18 cellular contexts compared by ENCODE assay signal in genomic region chr21:31623664-31624063, GRCh38. TPM values are rescaled to one million over a fixed set of nuclear protein-coding genes. Genes with fewer than 3 reads are reported as not detected.
A peak's percentile ranks its signal among the peaks of the same experiment; 100 is the strongest.
DNase-seq lines count a peak whose midpoint lies in the region; ATAC-seq and TF ChIP-seq lines count a peak whose summit lies in the region.
"Had no signal": no experiment of that assay in that cellular context is flagged by ENCODE, and none has a peak within 500 bp of the region (broad histone marks: within the 10 kb centered on the region; RNA-seq: fewer than 3 reads in every experiment).

No MANE protein-coding gene starts in this region.

- H3K27me3 Mint-ChIP-seq in WTC11 (ENCODE audit: low read depth) (no peaks in the 10 kb centered on the region; the same call in 1 of the 2 replicates), endothelial cell (ENCODE audit: unreplicated experiment) (peaks cover 1% of the 10 kb centered on the region)

- no peak overlapping the region for H3K4me2 ChIP-seq in mesendoderm (ENCODE audit: low read length)

- WGBS in mesendoderm (ENCODE audit: extremely low coverage, insufficient coverage, low lambda C conversion rate), result no CpG with 5 or more reads among the region's 6 CpGs

- no peak overlapping the region for H3K4ac ChIP-seq in mesendoderm (ENCODE audit: low read depth, low read length)

- H3K56ac ChIP-seq in mesendoderm (ENCODE audit: low read length), result no peak overlapping the region

- H3K27me3 ChIP-seq in mesendoderm (ENCODE audit: insufficient read depth, low read length, poor library complexity), result no peaks in the 10 kb centered on the region

- no peak overlapping the region for H3K23ac ChIP-seq in mesendoderm (ENCODE audit: low read length)

- H3K4me1 Mint-ChIP-seq in WTC11, result no peaks in the 10 kb centered on the region
- peaks cover 7% of the 10 kb centered on the region for H3K4me1 Mint-ChIP-seq in endothelial cell (ENCODE audit: unreplicated experiment)

- no peak overlapping the region for H2BK5ac ChIP-seq in mesendoderm (ENCODE audit: low read length)

- H3K36me3 ChIP-seq in mesendoderm (ENCODE audit: control insufficient read depth, insufficient read depth, low read length), result no peaks in the 10 kb centered on the region
- H3K36me3 ChIP-seq: left ventricle myocardium inferior had no signal

- no peaks in the 10 kb centered on the region for H3K4me1 ChIP-seq in mesendoderm (ENCODE audit: control insufficient read depth, low read depth, low read length)
- H3K4me1 ChIP-seq: left ventricle myocardium inferior had no signal

- peak; percentile 63 for ATAC-seq in HG02885 (IDR thresholded peaks at IDR 0.05; ENCODE audit: poor library complexity, unreplicated experiment)
- ATAC-seq in WTC11, result peak; percentile 69
- no peak for ATAC-seq in HG02938 (IDR thresholded peaks at IDR 0.05; ENCODE audit: unreplicated experiment)
- ATAC-seq in GM19395 (IDR thresholded peaks at IDR 0.05; ENCODE audit: unreplicated experiment), result no peak
- ATAC-seq: T-cell had no signal

- H3K36me3 Mint-ChIP-seq in WTC11, result peaks cover 2% of the 10 kb centered on the region; the same call in 1 of the 2 replicates
- H3K36me3 Mint-ChIP-seq in endothelial cell (ENCODE audit: low read depth, unreplicated experiment), result no peaks in the 10 kb centered on the region
- H3K36me3 Mint-ChIP-seq: T-cell had no signal

- DNase-seq in WTC11 (ENCODE audit: low spot score) (no peak), mesendoderm (peak; percentile 32), endothelial cell (ENCODE audit: low spot score) (no peak), GM19238 (ENCODE audit: insufficient read length, low spot score) (no peak)
- DNase-seq: activated CD4-positive, alpha-beta T cell treated with anti-CD3 and anti-CD28 coated beads, Interleukin-2, amount 10 ng/mL, durations not matched to agents 24 days and 14 days; effector CD8-positive, alpha-beta T cell; glutamatergic neuron; KG1; left ventricle myocardium inferior; NCI-H2081; substantia nigra; T-cell had no signal

- no peak overlapping the region for H3K18ac ChIP-seq in mesendoderm (ENCODE audit: low read length)

- no peak overlapping the region for H4K5ac ChIP-seq in mesendoderm (ENCODE audit: low read length)

- H3K79me1 ChIP-seq in mesendoderm (ENCODE audit: low read length), result no peaks in the 10 kb centered on the region

- no peak overlapping the region for H2BK15ac ChIP-seq in mesendoderm (replicated peaks; ENCODE audit: low read depth)

- no peaks in the 10 kb centered on the region for H3K79me2 ChIP-seq in mesendoderm (ENCODE audit: control insufficient read depth, insufficient read depth, low read length)

- no peak overlapping the region for H3K4me3 ChIP-seq in mesendoderm (ENCODE audit: low read length)
- H3K4me3 ChIP-seq: left ventricle myocardium inferior had no signal

- no peak overlapping the region for H3K27ac ChIP-seq in mesendoderm (ENCODE audit: low read depth, low read length)
- H3K27ac ChIP-seq: C4-2B, left ventricle myocardium inferior had no signal

- H3K27ac Mint-ChIP-seq in WTC11 (no peak overlapping the region), endothelial cell (ENCODE audit: unreplicated experiment) (no peak overlapping the region)
- H3K27ac Mint-ChIP-seq: activated CD4-positive, alpha-beta T cell treated with anti-CD3 and anti-CD28 coated beads, Interleukin-2, amount 10 ng/mL, durations not matched to agents 24 days and 14 days; T-cell had no signal

- H4K8ac ChIP-seq in mesendoderm (ENCODE audit: low read depth, low read length), result no peak overlapping the region

- POLR2A ChIA-PET in WTC11 (lab: Charles Lee), result interaction anchor here (0.5 kb wide), 1 partner anchor 77 kb away, joined by 3 read pairs; no protein-coding TSS in a partner anchor

- 0 out of 3 replicates have a peak, but pooled peaks have one; percentile 15 for TF ChIP-seq CTCF in GM12872 (IDR thresholded peaks at IDR 0.05; ENCODE audit: insufficient read depth, low read depth, low read length)
- no peak for TF ChIP-seq CTCF in WTC11 (IDR thresholded peaks at IDR 0.05)
- TF ChIP-seq CTCF in endothelial cell (IDR thresholded peaks at IDR 0.05; ENCODE audit: unreplicated experiment), result no peak

- H3K9me3 Mint-ChIP-seq in WTC11 (peaks cover 14% of the 10 kb centered on the region), endothelial cell (ENCODE audit: unreplicated experiment) (no peaks in the 10 kb centered on the region)
- H3K9me3 Mint-ChIP-seq: activated CD4-positive, alpha-beta T cell treated with anti-CD3 and anti-CD28 coated beads, Interleukin-2, amount 10 ng/mL, durations not matched to agents 24 days and 14 days had no signal

- no peak overlapping the region for H3K9ac ChIP-seq in mesendoderm (ENCODE audit: low read length)

- no peak overlapping the region for H2AK5ac ChIP-seq in mesendoderm (ENCODE audit: low read length)

- H2BK120ac ChIP-seq in mesendoderm (ENCODE audit: low read depth, low read length), result no peak overlapping the region

- CTCF ChIA-PET in WTC11 (lab: Charles Lee), result interaction anchor here (0.6 to 1.6 kb wide), 4 partner anchors 10 to 52 kb away, joined by 3 to 6 read pairs (median 4); no protein-coding TSS in a partner anchor

- H3K4me3 Mint-ChIP-seq in WTC11 (no peak overlapping the region), endothelial cell (ENCODE audit: unreplicated experiment) (no peak overlapping the region)
- H3K4me3 Mint-ChIP-seq: activated CD4-positive, alpha-beta T cell treated with anti-CD3 and anti-CD28 coated beads, Interleukin-2, amount 10 ng/mL, durations not matched to agents 24 days and 14 days; neural crest cell; T-cell had no signal

TF ChIP-seq in WTC11, 78 proteins besides CTCF, POLR2A, EP300 and RAD21 (continues in another document):
- TF ChIP-seq JUN (CRISPR knock-in tag; IDR thresholded peaks at IDR 0.05) (no peak), CREM (CRISPR knock-in tag; IDR thresholded peaks at IDR 0.05) (no peak), ATF2 (CRISPR knock-in tag; IDR thresholded peaks at IDR 0.05; ENCODE audit: borderline replicate concordance, low read depth) (no peak), ETV6 (CRISPR knock-in tag; IDR thresholded peaks at IDR 0.05) (no peak), OVOL2 (CRISPR knock-in tag; IDR thresholded peaks at IDR 0.05; ENCODE audit: borderline replicate concordance) (no peak), ZBTB21 (CRISPR knock-in tag; IDR thresholded peaks at IDR 0.05; ENCODE audit: borderline replicate concordance) (no peak), ATF3 (CRISPR knock-in tag; conservative IDR thresholded peaks at IDR 0.05) (no peak), KAT7 (CRISPR knock-in tag; IDR thresholded peaks at IDR 0.05; ENCODE audit: borderline replicate concordance) (no peak), MLX (CRISPR knock-in tag; IDR thresholded peaks at IDR 0.05) (no peak), USF1 (CRISPR knock-in tag; IDR thresholded peaks at IDR 0.05) (no peak), GABPB1 (CRISPR knock-in tag; IDR thresholded peaks at IDR 0.05) (no peak), ZNF416 (CRISPR knock-in tag; IDR thresholded peaks at IDR 0.05) (no peak), TP53 (CRISPR knock-in tag; IDR thresholded peaks at IDR 0.05) (no peak), ZBTB43 (CRISPR knock-in tag; IDR thresholded peaks at IDR 0.05) (no peak)

RNA-seq across cellular contexts. Expression of gene SOD1, which starts 35.8 kb away (rescaled TPM):
- 181 to 206 TPM (median 201 TPM) in 3 replicates for total RNA-seq in WTC11 (2021)
- polyA plus RNA-seq in mesendoderm (2013, experiment 1 of 2), result 278 TPM
- polyA plus RNA-seq in mesendoderm (2013, experiment 2 of 2), result 283 TPM
- total RNA-seq in endothelial cell (ENCODE audit: unreplicated experiment), result 145 TPM

Comparison
In these comparisons a context has a peak if more than half of its experiments do, and no peak if none do; other contexts are left out.
1. ATAC-seq: peak in HG02885 (single experiment) and WTC11 (single experiment); none in HG02938 (single experiment) and GM19395 (single experiment).